Comparison of ENCODE assay signal across 2 cellular contexts in the genomic region with DNA sequence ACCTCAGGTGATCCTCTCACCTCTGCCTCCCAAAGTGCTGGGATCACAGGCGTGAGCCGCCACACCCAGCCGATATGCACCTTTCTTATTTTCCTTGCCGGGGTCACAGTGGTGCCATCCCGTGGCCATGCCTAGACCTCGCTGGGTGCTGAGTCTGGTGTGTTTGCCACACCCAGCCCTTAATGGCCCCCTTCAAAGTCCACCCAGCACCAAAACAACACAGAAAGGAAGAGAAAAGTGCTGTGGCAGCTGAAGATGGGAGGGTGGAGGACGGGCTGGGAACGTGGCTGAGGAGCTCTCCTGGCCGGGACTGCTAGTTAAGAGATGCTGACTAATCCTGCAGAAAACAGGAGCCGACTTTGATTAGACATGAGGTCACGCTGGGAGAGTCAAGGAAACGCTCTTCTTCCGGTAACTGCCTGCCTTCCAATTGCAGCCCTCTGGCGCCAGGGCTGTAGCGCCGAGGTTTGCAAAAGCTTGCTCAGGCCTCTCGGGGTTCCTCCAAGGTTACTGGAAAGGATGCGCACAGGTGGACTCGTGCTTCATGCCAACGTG.
TF ChIP-seq lines count a peak whose summit lies in the region.

No MANE protein-coding gene starts in this region.

TF ChIP-seq in SK-N-SH treated with all-trans-retinoic acid at 6 μM for 48 hours, 23 proteins besides CTCF, POLR2A, EP300 and RAD21 (continued from another document):
- TF ChIP-seq, protein P1, sequence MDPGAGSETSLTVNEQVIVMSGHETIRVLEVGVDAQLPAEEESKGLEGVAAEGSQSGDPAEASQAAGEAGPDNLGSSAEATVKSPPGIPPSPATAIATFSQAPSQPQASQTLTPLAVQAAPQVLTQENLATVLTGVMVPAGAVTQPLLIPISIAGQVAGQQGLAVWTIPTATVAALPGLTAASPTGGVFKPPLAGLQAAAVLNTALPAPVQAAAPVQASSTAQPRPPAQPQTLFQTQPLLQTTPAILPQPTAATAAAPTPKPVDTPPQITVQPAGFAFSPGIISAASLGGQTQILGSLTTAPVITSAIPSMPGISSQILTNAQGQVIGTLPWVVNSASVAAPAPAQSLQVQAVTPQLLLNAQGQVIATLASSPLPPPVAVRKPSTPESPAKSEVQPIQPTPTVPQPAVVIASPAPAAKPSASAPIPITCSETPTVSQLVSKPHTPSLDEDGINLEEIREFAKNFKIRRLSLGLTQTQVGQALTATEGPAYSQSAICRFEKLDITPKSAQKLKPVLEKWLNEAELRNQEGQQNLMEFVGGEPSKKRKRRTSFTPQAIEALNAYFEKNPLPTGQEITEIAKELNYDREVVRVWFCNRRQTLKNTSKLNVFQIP (CRISPR knock-in tag; IDR thresholded peaks at IDR 0.05; ENCODE audit: borderline replicate concordance, low read depth), result no peak
- TF ChIP-seq ZNF70 (CRISPR knock-in tag; IDR thresholded peaks at IDR 0.05), result no peak
- TF ChIP-seq BACH2 (CRISPR knock-in tag; IDR thresholded peaks at IDR 0.05; ENCODE audit: borderline replicate concordance), result no peak
- TF ChIP-seq ESRRG (CRISPR knock-in tag; IDR thresholded peaks at IDR 0.05), result no peak
- no peak for TF ChIP-seq ZFP30 (CRISPR knock-in tag; IDR thresholded peaks at IDR 0.05)

TF ChIP-seq in SK-N-SH, 30 proteins besides CTCF, POLR2A, EP300 and RAD21 (continued from another document):
- TF ChIP-seq, protein P2, sequence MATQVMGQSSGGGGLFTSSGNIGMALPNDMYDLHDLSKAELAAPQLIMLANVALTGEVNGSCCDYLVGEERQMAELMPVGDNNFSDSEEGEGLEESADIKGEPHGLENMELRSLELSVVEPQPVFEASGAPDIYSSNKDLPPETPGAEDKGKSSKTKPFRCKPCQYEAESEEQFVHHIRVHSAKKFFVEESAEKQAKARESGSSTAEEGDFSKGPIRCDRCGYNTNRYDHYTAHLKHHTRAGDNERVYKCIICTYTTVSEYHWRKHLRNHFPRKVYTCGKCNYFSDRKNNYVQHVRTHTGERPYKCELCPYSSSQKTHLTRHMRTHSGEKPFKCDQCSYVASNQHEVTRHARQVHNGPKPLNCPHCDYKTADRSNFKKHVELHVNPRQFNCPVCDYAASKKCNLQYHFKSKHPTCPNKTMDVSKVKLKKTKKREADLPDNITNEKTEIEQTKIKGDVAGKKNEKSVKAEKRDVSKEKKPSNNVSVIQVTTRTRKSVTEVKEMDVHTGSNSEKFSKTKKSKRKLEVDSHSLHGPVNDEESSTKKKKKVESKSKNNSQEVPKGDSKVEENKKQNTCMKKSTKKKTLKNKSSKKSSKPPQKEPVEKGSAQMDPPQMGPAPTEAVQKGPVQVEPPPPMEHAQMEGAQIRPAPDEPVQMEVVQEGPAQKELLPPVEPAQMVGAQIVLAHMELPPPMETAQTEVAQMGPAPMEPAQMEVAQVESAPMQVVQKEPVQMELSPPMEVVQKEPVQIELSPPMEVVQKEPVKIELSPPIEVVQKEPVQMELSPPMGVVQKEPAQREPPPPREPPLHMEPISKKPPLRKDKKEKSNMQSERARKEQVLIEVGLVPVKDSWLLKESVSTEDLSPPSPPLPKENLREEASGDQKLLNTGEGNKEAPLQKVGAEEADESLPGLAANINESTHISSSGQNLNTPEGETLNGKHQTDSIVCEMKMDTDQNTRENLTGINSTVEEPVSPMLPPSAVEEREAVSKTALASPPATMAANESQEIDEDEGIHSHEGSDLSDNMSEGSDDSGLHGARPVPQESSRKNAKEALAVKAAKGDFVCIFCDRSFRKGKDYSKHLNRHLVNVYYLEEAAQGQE (IDR thresholded peaks at IDR 0.05; ENCODE audit: low read depth, low read length), result no peak
- TF ChIP-seq, protein P3, sequence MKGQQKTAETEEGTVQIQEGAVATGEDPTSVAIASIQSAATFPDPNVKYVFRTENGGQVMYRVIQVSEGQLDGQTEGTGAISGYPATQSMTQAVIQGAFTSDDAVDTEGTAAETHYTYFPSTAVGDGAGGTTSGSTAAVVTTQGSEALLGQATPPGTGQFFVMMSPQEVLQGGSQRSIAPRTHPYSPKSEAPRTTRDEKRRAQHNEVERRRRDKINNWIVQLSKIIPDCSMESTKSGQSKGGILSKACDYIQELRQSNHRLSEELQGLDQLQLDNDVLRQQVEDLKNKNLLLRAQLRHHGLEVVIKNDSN (IDR thresholded peaks at IDR 0.05; ENCODE audit: borderline replicate concordance, low read depth), result no peak
- TF ChIP-seq YY1 (IDR thresholded peaks at IDR 0.05; ENCODE audit: low read depth), result no peak
- TF ChIP-seq, protein P4, sequence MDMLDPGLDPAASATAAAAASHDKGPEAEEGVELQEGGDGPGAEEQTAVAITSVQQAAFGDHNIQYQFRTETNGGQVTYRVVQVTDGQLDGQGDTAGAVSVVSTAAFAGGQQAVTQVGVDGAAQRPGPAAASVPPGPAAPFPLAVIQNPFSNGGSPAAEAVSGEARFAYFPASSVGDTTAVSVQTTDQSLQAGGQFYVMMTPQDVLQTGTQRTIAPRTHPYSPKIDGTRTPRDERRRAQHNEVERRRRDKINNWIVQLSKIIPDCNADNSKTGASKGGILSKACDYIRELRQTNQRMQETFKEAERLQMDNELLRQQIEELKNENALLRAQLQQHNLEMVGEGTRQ (IDR thresholded peaks at IDR 0.05; ENCODE audit: borderline replicate concordance, low read depth, low read length), result no peak
- no peak for TF ChIP-seq ELF1 (IDR thresholded peaks at IDR 0.05)
